ENCODE assay signal across 8 cellular contexts in genomic region chr10:132186488-132187413, GRCh38. TPM values are rescaled to one million over a fixed set of nuclear protein-coding genes. Genes with fewer than 3 reads are reported as not detected.
DNase-seq lines count a peak whose midpoint lies in the region; ATAC-seq and TF ChIP-seq lines count a peak whose summit lies in the region.

TSS of gene DPYSL4 (plus strand) at chr10:132186948. CDS start at chr10:132187064, 116 bp downstream.

- in situ Hi-C loops in transverse colon (cut with MboI; ENCODE audit: low pct_ligation_motif_present in 1 of 4, low pct_unique_long_range_greater_than_20kb in 1 of 4, low sequenced_read_pairs in 3 of 4), result no loop called here

- 13% methylated on average over 36 of the region's 106 CpGs; no CpG with 5 or more reads in 1 of the 2 donors for WGBS in transverse colon (ENCODE audit: low coverage in 1 of 2), 2 donors

- peaks cover 7 to 16% of the 10 kb centered on the region in 2 donors for H3K27me3 ChIP-seq in uterus
- H3K27me3 ChIP-seq in transverse colon, result peaks cover 79% of the 10 kb centered on the region

- no peak for TF ChIP-seq EP300 in transverse colon (IDR thresholded peaks at IDR 0.05; ENCODE audit: low read depth)

- POLR2A ChIA-PET in HEK293 (lab: Yijun Ruan, JAX), result no interaction called here

- TF ChIP-seq POLR2A in uterus (IDR thresholded peaks at IDR 0.05), result no peak
- no peak for TF ChIP-seq POLR2A in transverse colon (IDR thresholded peaks at IDR 0.05)

- peak; percentile 76 for ATAC-seq in Right ventricle myocardium superior (ENCODE audit: poor library complexity)
- no peak for ATAC-seq in GM18870 (IDR thresholded peaks at IDR 0.05; ENCODE audit: unreplicated experiment)

- TF ChIP-seq CTCF in HEK293 (tag by site-specific recombination; IDR thresholded peaks at IDR 0.05), result no peak
- no peak for TF ChIP-seq CTCF in uterus (IDR thresholded peaks at IDR 0.05)
- no peak for TF ChIP-seq CTCF in transverse colon (IDR thresholded peaks at IDR 0.05)

- no peak within 1 kb of the TSS for H3K27ac ChIP-seq in HEK293 (ENCODE audit: extremely low read depth, low read depth, low read length)
- no peak within 1 kb of the TSS for H3K27ac ChIP-seq in uterus
- no peak within 1 kb of the TSS for H3K27ac ChIP-seq in transverse colon

- H3K9me3 ChIP-seq in HEK293 (ENCODE audit: control insufficient read depth, insufficient read depth, low read depth, low read length), result no peaks in the 10 kb centered on the region
- no peaks in the 10 kb centered on the region for H3K9me3 ChIP-seq in uterus
- no peaks in the 10 kb centered on the region for H3K9me3 ChIP-seq in transverse colon

- intact Hi-C loops in Right ventricle myocardium superior (cut with DNase I), result no loop called here
- intact Hi-C loops in uterus (cut with DNase I; ENCODE audit: low total_unique reads), result no loop called here
- intact Hi-C loops in transverse colon (cut with DNase I; ENCODE audit: low total_unique reads), result no loop called here

- CTCF ChIA-PET in HEK293 (lab: Yijun Ruan, JAX), result no interaction called here

- H3K4me3 ChIP-seq in HEK293 (ENCODE audit: low read depth, low read length) (peak within 1 kb of the TSS; percentile 41), uterus (peak within 1 kb of the TSS in 1 of 2 donors; percentile 39), transverse colon (peak within 1 kb of the TSS in 2 of 4 donors; percentile 12 to 39)

- H3K36me3 ChIP-seq in HEK293 (ENCODE audit: control insufficient read depth in 2 of 2, insufficient read depth in 1 of 2, low read length in 2 of 2), result no peaks in the 10 kb centered on the region
- no peaks in the 10 kb centered on the region for H3K36me3 ChIP-seq in uterus
- H3K36me3 ChIP-seq in transverse colon, result no peaks in the 10 kb centered on the region

- peak; percentile 75 for DNase-seq in AG08395 (ENCODE audit: low spot score)
- peak; percentile 48 for DNase-seq in activated T-cell treated with anti-CD3 and anti-CD28 coated beads, Interleukin-2, amount 50 U/mL, for 1 hour
- peak; percentile 61 for DNase-seq in Right ventricle myocardium superior
- no peak for DNase-seq in pulmonary artery endothelial cell (ENCODE audit: low read depth, low spot score)
- DNase-seq in uterus, result no peak
- DNase-seq in transverse colon, result no peak

- H3K4me1 ChIP-seq in HEK293 (ENCODE audit: control insufficient read depth, insufficient read depth, low read length), result no peaks in the 10 kb centered on the region; the same call in 1 of the 2 replicates
- peaks cover 0 to 27% of the 10 kb centered on the region in 2 donors for H3K4me1 ChIP-seq in uterus
- H3K4me1 ChIP-seq in transverse colon, result peaks cover 0 to 23% (median 17%) of the 10 kb centered on the region in 4 donors

TF ChIP-seq in HEK293, 187 proteins besides CTCF, POLR2A, EP300 and RAD21 (continues in another document):
- peak; percentile 64 for TF ChIP-seq KLF17 (tag by site-specific recombination; IDR thresholded peaks at IDR 0.05)
- no peak for TF ChIP-seq SETDB1 (IDR thresholded peaks at IDR 0.05; ENCODE audit: insufficient read length, low read length)
- no peak for TF ChIP-seq ZNF623 (tag by site-specific recombination; IDR thresholded peaks at IDR 0.05)
- TF ChIP-seq ZNF350 (tag by site-specific recombination; IDR thresholded peaks at IDR 0.05), result no peak
- 0 out of 2 replicates have a peak, but pooled peaks have one; percentile 48 for TF ChIP-seq BCL11A (tag by site-specific recombination; IDR thresholded peaks at IDR 0.05; ENCODE audit: low read depth)
- no peak for TF ChIP-seq ZNF132 (tag by site-specific recombination; IDR thresholded peaks at IDR 0.05; ENCODE audit: borderline replicate concordance)
- TF ChIP-seq KLF16 (tag by site-specific recombination; IDR thresholded peaks at IDR 0.05), result 0 out of 2 replicates have a peak, but pooled peaks have one; percentile 37
- TF ChIP-seq ZBTB10 (tag by site-specific recombination; IDR thresholded peaks at IDR 0.05), result peak; percentile 49; the same call in 1 of the 2 replicates
- no peak for TF ChIP-seq RBAK (tag by site-specific recombination; IDR thresholded peaks at IDR 0.05)
- TF ChIP-seq ZFP3 (tag by site-specific recombination; IDR thresholded peaks at IDR 0.05; ENCODE audit: low read depth), result no peak
- TF ChIP-seq ZNF830 (tag by site-specific recombination; IDR thresholded peaks at IDR 0.05; ENCODE audit: low read depth), result no peak
- TF ChIP-seq ZNF610 (tag by site-specific recombination; IDR thresholded peaks at IDR 0.05; ENCODE audit: borderline replicate concordance), result no peak
- no peak; the same call in 1 of the 2 replicates for TF ChIP-seq ZNF366 (tag by site-specific recombination; conservative IDR thresholded peaks at IDR 0.05)
- 0 out of 2 replicates have a peak, but pooled peaks have one; percentile 23 for TF ChIP-seq ZBTB8A (tag by site-specific recombination; IDR thresholded peaks at IDR 0.05)
- peak; percentile 82 for TF ChIP-seq SP3 (tag by site-specific recombination; IDR thresholded peaks at IDR 0.05)
- TF ChIP-seq ZNF416 (tag by site-specific recombination; IDR thresholded peaks at IDR 0.05), result no peak
- no peak for TF ChIP-seq ZNF169 (tag by site-specific recombination; IDR thresholded peaks at IDR 0.05)
- TF ChIP-seq ZNF292 (tag by site-specific recombination; IDR thresholded peaks at IDR 0.05; ENCODE audit: borderline replicate concordance, low read depth), result no peak
- peak; percentile 89 for TF ChIP-seq KLF8 (tag by site-specific recombination; IDR thresholded peaks at IDR 0.05)
- no peak for TF ChIP-seq ZBTB6 (tag by site-specific recombination; IDR thresholded peaks at IDR 0.05)
- 0 out of 2 replicates have a peak, but pooled peaks have one; percentile 28 for TF ChIP-seq ZNF600 (tag by site-specific recombination; IDR thresholded peaks at IDR 0.05)
- no peak for TF ChIP-seq ATF2 (tag by site-specific recombination; IDR thresholded peaks at IDR 0.05; ENCODE audit: low read depth)
- TF ChIP-seq ZBTB26 (tag by site-specific recombination; optimal IDR thresholded peaks at IDR 0.05), result peak; percentile 57

RNA-seq across cellular contexts. Expression of gene DPYSL4, which starts in this region (rescaled TPM):
- total RNA-seq in Right ventricle myocardium superior (31.7 TPM), pulmonary artery endothelial cell (10.5 and 14.1 TPM in 2 replicates), uterus (1 to 10 TPM in 2 of 4 donors, not detected in 2; 1.5 to 5.0 TPM), transverse colon (under 1 TPM in 1 of 4 donors, not detected in 3; 0.79 TPM)

Comparison
In these comparisons a context has a peak if more than half of its experiments do, and no peak if none do; other contexts are left out.
1. DNase-seq: peak in AG08395 (single experiment), activated T-cell treated with anti-CD3 and anti-CD28 coated beads, Interleukin-2, amount 50 U/mL, for 1 hour (single experiment) and Right ventricle myocardium superior (single experiment); none in pulmonary artery endothelial cell (single experiment), uterus (0 of 2) and transverse colon (single experiment).